In the genomic region with DNA sequence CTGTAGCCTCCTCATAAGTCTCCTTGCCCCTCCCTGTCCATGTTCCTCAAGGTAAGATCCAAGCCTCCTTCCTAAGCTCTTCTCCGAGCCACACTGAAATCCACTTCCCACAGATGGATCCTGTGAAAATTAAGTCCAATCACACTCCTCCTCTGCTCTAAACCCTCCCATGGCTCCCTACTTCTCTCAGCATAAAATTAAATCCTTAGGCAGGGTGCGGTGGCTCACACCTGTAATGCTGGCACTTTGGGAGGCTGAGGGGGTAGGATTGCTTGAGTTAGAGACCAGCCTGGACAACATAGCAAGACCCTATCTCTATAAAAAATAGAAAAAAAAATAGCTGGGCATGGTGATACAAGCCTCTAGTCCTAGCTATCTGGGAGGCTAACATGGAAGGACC, we compare ENCODE assay signal across 27 cellular contexts. TPM values are rescaled to one million over a fixed set of nuclear protein-coding genes. Genes with fewer than 3 reads are reported as not detected.
DNase-seq lines count a peak whose midpoint lies in the region; ATAC-seq, FAIRE-seq and TF ChIP-seq lines count a peak whose summit lies in the region.
"Had no signal": no experiment of that assay in that cellular context is flagged by ENCODE, and none has a peak within 500 bp of the region (broad histone marks: within the 10 kb centered on the region; RNA-seq: fewer than 3 reads in every experiment).

No MANE protein-coding gene starts in this region.

- peak overlapping the region; percentile 84 for H3K27ac Mint-ChIP-seq in dendritic cell treated with granulocyte-macrophage colony-stimulating factor and Interleukin-4, amounts not matched to agents 40 ng/mL and 50 ng/mL, for 4 days
- H3K27ac Mint-ChIP-seq in nephron = no peak overlapping the region

- CTCF ChIA-PET in A549 (lab: Yijun Ruan, JAX) = interaction anchor here (0.7 to 5.5 kb wide), 4 partner anchors 9 to 35 kb away, joined by 3 to 36 read pairs (median 12); no protein-coding TSS in a partner anchor

- peak overlapping the region in 4 of 11 experiments; percentile 18 to 90 (median 88); a peak in 4 of 22 replicates for H3K9ac ChIP-seq in BLaER1 treated with 17β-estradiol and CSF1 and Interleukin-3, amounts not matched to agents 10 nM and 100 nM

- peaks cover 3% of the 10 kb centered on the region for H3K27me3 Mint-ChIP-seq in dendritic cell treated with granulocyte-macrophage colony-stimulating factor and Interleukin-4, amounts not matched to agents 40 ng/mL and 50 ng/mL, for 4 days
- H3K27me3 Mint-ChIP-seq in nephron (ENCODE audit: low read depth) = peaks cover 4% of the 10 kb centered on the region

- H3K4me3 ChIP-seq in A549 (no peak overlapping the region), prostate gland (no peak overlapping the region)
- H3K4me3 ChIP-seq in BLaER1 treated with 17β-estradiol and CSF1 and Interleukin-3, amounts not matched to agents 10 nM and 100 nM = peak overlapping the region in 2 of 10 experiments; percentile 88 to 99; a peak in 2 of 20 replicates
- H3K4me3 ChIP-seq: MG63, PC-9, SJSA1 had no signal

- H3K9me3 ChIP-seq in A549 (no peaks in the 10 kb centered on the region), prostate gland (no peaks in the 10 kb centered on the region)
- H3K9me3 ChIP-seq in BLaER1 treated with 17β-estradiol and CSF1 and Interleukin-3, amounts not matched to agents 10 nM and 100 nM (replicated peaks in 1 of 11) = no peaks in the 10 kb centered on the region
- H3K9me3 ChIP-seq: MG63, SJSA1 had no signal

- no peak for TF ChIP-seq RAD21 in A549 (conservative IDR thresholded peaks at IDR 0.05 in 1 of 2, IDR thresholded peaks at IDR 0.05 in 1 of 2)

- peaks cover 8 to 49% (median 38%) of the 10 kb centered on the region in 11 experiments; a peak in 21 of 22 replicates for H3K36me3 ChIP-seq in BLaER1 treated with 17β-estradiol and CSF1 and Interleukin-3, amounts not matched to agents 10 nM and 100 nM
- H3K36me3 ChIP-seq in prostate gland = no peaks in the 10 kb centered on the region
- H3K36me3 ChIP-seq: MG63 had no signal

- H3K36me3 Mint-ChIP-seq in dendritic cell treated with granulocyte-macrophage colony-stimulating factor and Interleukin-4, amounts not matched to agents 40 ng/mL and 50 ng/mL, for 4 days (ENCODE audit: low read depth) = peaks cover 57% of the 10 kb centered on the region
- H3K36me3 Mint-ChIP-seq in nephron (ENCODE audit: low read depth) = peaks cover 17% of the 10 kb centered on the region

- H3K27me3 ChIP-seq in BLaER1 treated with 17β-estradiol and CSF1 and Interleukin-3, amounts not matched to agents 10 nM and 100 nM = no peaks in the 10 kb centered on the region
- no peaks in the 10 kb centered on the region for H3K27me3 ChIP-seq in prostate gland (replicated peaks; ENCODE audit: insufficient read depth)
- H3K27me3 ChIP-seq: MG63, SJSA1 had no signal

- FAIRE-seq in A549 (lab: Jason Lieb, UNC) = no peak
- FAIRE-seq: A204.1, GM12891 had no signal

- H3K27ac ChIP-seq in A549 (no peak overlapping the region), prostate gland (no peak overlapping the region)
- H3K27ac ChIP-seq in BLaER1 treated with 17β-estradiol and CSF1 and Interleukin-3, amounts not matched to agents 10 nM and 100 nM = no peak overlapping the region
- H3K27ac ChIP-seq: PC-9, SJSA1 had no signal

- TF ChIP-seq POLR2A in A549 (IDR thresholded peaks at IDR 0.05; ENCODE audit: low read length) (no peak), prostate gland (IDR thresholded peaks at IDR 0.05) (no peak)

- no peak for ATAC-seq in A549
- ATAC-seq in GM19328 (IDR thresholded peaks at IDR 0.05; ENCODE audit: unreplicated experiment) = no peak
- ATAC-seq in GM21528 (IDR thresholded peaks at IDR 0.05; ENCODE audit: low FRiP score, unreplicated experiment) = no peak
- ATAC-seq: HCT116 had no signal

- H3K4me1 ChIP-seq in A549 = peaks cover 24% of the 10 kb centered on the region
- H3K4me1 ChIP-seq in BLaER1 treated with 17β-estradiol and CSF1 and Interleukin-3, amounts not matched to agents 10 nM and 100 nM = peaks cover 53 to 75% (median 65%) of the 10 kb centered on the region in 10 experiments
- no peaks in the 10 kb centered on the region for H3K4me1 ChIP-seq in prostate gland (replicated peaks)

- intact Hi-C loops in dendritic cell treated with granulocyte-macrophage colony-stimulating factor and Interleukin-4, amounts not matched to agents 40 ng/mL and 50 ng/mL, for 4 days (cut with micrococcal nuclease) = no loop called here
- intact Hi-C loops in prostate gland (cut with DNase I) = no loop called here

- H3K9me3 Mint-ChIP-seq in dendritic cell treated with granulocyte-macrophage colony-stimulating factor and Interleukin-4, amounts not matched to agents 40 ng/mL and 50 ng/mL, for 4 days = no peaks in the 10 kb centered on the region
- H3K9me3 Mint-ChIP-seq in nephron = no peaks in the 10 kb centered on the region

- WGBS in A549 (ENCODE audit: missing lambda C conversion rate) = 92% methylated on average over 2 of the region's 2 CpGs
- 94% methylated on average over 2 of the region's 2 CpGs for WGBS in prostate gland

- no peak overlapping the region for H3K4me3 Mint-ChIP-seq in dendritic cell treated with granulocyte-macrophage colony-stimulating factor and Interleukin-4, amounts not matched to agents 40 ng/mL and 50 ng/mL, for 4 days
- H3K4me3 Mint-ChIP-seq in nephron = peak overlapping the region; percentile 30 to 87 (median 46)

- H3K4me2 ChIP-seq in A549 = no peak overlapping the region
- H3K4me2 ChIP-seq in BLaER1 treated with 17β-estradiol and CSF1 and Interleukin-3, amounts not matched to agents 10 nM and 100 nM = peak overlapping the region; percentile 97 to 100 (median 98); a peak in 16 of 22 replicates

- H3K4me1 Mint-ChIP-seq in dendritic cell treated with granulocyte-macrophage colony-stimulating factor and Interleukin-4, amounts not matched to agents 40 ng/mL and 50 ng/mL, for 4 days (ENCODE audit: low read depth) = peaks cover 63% of the 10 kb centered on the region
- H3K4me1 Mint-ChIP-seq in nephron = peaks cover 11% of the 10 kb centered on the region

- no peak for TF ChIP-seq EP300 in A549 (IDR thresholded peaks at IDR 0.05)

- TF ChIP-seq CTCF in A549 (IDR thresholded peaks at IDR 0.05) (no peak), nephron (IDR thresholded peaks at IDR 0.05; ENCODE audit: unreplicated experiment in 3 of 3) (no peak), prostate gland (IDR thresholded peaks at IDR 0.05) (no peak)

- DNase-seq in A549 (ENCODE audit: low read depth in 1 of 2, low spot score in 1 of 2) (no peak), prostate gland (ENCODE audit: low spot score) (no peak), GOT3 (lab: John Stamatoyannopoulos, UW) (no peak)
- DNase-seq: AML-193; Calu3; DMS79 treated with DMSO at 0.1 percent for 48 hours; GF-D8; KBM-7; MG63; NCI-H1417; NCI-H1694; NCI-H2029 treated with DMSO at 0.1 percent for 48 hours; NCI-H446 treated with DMSO at 0.1 percent for 48 hours; NCI-H526; NCI-H82; NK-92 treated with Interleukin-12 subunit alpha and Interleukin-12 subunit beta, amount 100 ng/mL, for 24 hours; PC-9; Right ventricle myocardium superior had no signal

- POLR2A ChIA-PET in A549 (lab: Yijun Ruan, JAX) = no interaction called here

- H4K20me1 ChIP-seq in BLaER1 treated with 17β-estradiol and CSF1 and Interleukin-3, amounts not matched to agents 10 nM and 100 nM = peaks cover 7 to 35% (median 17%) of the 10 kb centered on the region in 11 experiments; a peak in 14 of 22 replicates

TF ChIP-seq in A549, 52 proteins besides CTCF, POLR2A, EP300 and RAD21:
- TF ChIP-seq, protein P1, sequence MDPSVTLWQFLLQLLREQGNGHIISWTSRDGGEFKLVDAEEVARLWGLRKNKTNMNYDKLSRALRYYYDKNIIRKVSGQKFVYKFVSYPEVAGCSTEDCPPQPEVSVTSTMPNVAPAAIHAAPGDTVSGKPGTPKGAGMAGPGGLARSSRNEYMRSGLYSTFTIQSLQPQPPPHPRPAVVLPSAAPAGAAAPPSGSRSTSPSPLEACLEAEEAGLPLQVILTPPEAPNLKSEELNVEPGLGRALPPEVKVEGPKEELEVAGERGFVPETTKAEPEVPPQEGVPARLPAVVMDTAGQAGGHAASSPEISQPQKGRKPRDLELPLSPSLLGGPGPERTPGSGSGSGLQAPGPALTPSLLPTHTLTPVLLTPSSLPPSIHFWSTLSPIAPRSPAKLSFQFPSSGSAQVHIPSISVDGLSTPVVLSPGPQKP (IDR thresholded peaks at IDR 0.05; ENCODE audit: low read depth, low read length) = no peak
- TF ChIP-seq HOXA7 (CRISPR knock-in tag; IDR thresholded peaks at IDR 0.05) (no peak), JUNB (IDR thresholded peaks at IDR 0.05) (no peak), HDAC2 (IDR thresholded peaks at IDR 0.05) (no peak), PHF8 (IDR thresholded peaks at IDR 0.05; ENCODE audit: borderline replicate concordance, low read depth) (no peak), SMC3 (IDR thresholded peaks at IDR 0.05) (no peak), MYC (IDR thresholded peaks at IDR 0.05; ENCODE audit: borderline replicate concordance, low read length) (no peak), KDM1A (IDR thresholded peaks at IDR 0.05; ENCODE audit: low read depth) (peak; percentile 57; the same call in 1 of the 2 replicates), ZFP36 (IDR thresholded peaks at IDR 0.05; ENCODE audit: borderline replicate concordance, partially characterized antibody) (peak; percentile 61)
- TF ChIP-seq, protein P2, sequence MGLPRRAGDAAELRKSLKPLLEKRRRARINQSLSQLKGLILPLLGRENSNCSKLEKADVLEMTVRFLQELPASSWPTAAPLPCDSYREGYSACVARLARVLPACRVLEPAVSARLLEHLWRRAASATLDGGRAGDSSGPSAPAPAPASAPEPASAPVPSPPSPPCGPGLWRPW (IDR thresholded peaks at IDR 0.05) = no peak
TF ChIP-seq in A549: peak in this region for 2.

RNA-seq across cellular contexts. Expression of a gene that starts 2.3 kb away (rescaled TPM):
- 2.9 and 3.0 TPM in 2 replicates for polyA plus RNA-seq in A549 (2011; rRNA removed)
- 5.1 and 7.4 TPM in 2 replicates for polyA plus RNA-seq in A549 (2012; cell fraction: cytosol; rRNA removed)
- polyA plus RNA-seq in A549 (2012; cell fraction: nucleus; rRNA removed) = 11.4 and 15.4 TPM in 2 replicates
- polyA plus RNA-seq in A549 (2017; fragmentation: RNase III; extraction: RNeasy Plus Mini Kit Qiagen cat#74134 plus additional on column Dnase treatment) = 5.8 to 7.3 TPM (median 7.1 TPM) in 3 replicates
- polyA minus RNA-seq in A549 (2011; rRNA and poly(A)+ RNA removed) = 1.6 and 2.4 TPM in 2 replicates
- 10 to 100 TPM; 11.5 to 29.9 TPM for total RNA-seq in prostate gland

RNA-seq across cellular contexts. Expression of a gene that starts 39.1 kb away (rescaled TPM):
- polyA plus RNA-seq in A549 (2011; rRNA removed) = 2.3 and 2.9 TPM in 2 replicates
- polyA plus RNA-seq in A549 (2012; cell fraction: cytosol; rRNA removed) = 2.1 and 2.8 TPM in 2 replicates
- polyA plus RNA-seq in A549 (2012; cell fraction: nucleus; rRNA removed) = 2.5 and 2.9 TPM in 2 replicates
- 2.4 to 2.5 TPM (median 2.5 TPM) in 3 replicates for polyA plus RNA-seq in A549 (2017; fragmentation: RNase III; extraction: RNeasy Plus Mini Kit Qiagen cat#74134 plus additional on column Dnase treatment)
- polyA minus RNA-seq in A549 (2011; rRNA and poly(A)+ RNA removed) = 2.5 and 2.6 TPM in 2 replicates
- 10 to 100 TPM; 13.3 to 34.8 TPM for total RNA-seq in prostate gland
